In genomic region chr2:105394951-105395611, GRCh38 we compare ENCODE assay signal across 1 cellular context.
TF ChIP-seq lines count a peak whose summit lies in the region.

No MANE protein-coding gene starts in this region.

TF ChIP-seq in K562, 482 proteins besides CTCF, POLR2A, EP300 and RAD21:
- TF ChIP-seq CEBPB (tag; IDR thresholded peaks at IDR 0.05): 0 out of 2 replicates have a peak, but pooled peaks have one; percentile 43
- peak; percentile 19; the same call in 1 of the 2 replicates for TF ChIP-seq PKNOX1 (IDR thresholded peaks at IDR 0.05)
- TF ChIP-seq NFRKB (IDR thresholded peaks at IDR 0.05; ENCODE audit: low read depth): no peak
